ENCODE assay signal across 1 cellular context in genomic region chrX:140766024-140766611, GRCh38.
TF ChIP-seq lines count a peak whose summit lies in the region.

No MANE protein-coding gene starts in this region.

TF ChIP-seq in GM23338, 12 proteins besides CTCF, POLR2A, EP300 and RAD21 (continued from another document):
- TF ChIP-seq ETS1 (IDR thresholded peaks at IDR 0.05) = no peak
- TF ChIP-seq EZH2phosphoT487 (IDR thresholded peaks at IDR 0.05; ENCODE audit: unreplicated experiment) = no peak
- no peak for TF ChIP-seq CREB1 (CRISPR knock-in tag; IDR thresholded peaks at IDR 0.05; ENCODE audit: low read depth)
- no peak for TF ChIP-seq EZH2 (IDR thresholded peaks at IDR 0.05; ENCODE audit: low read depth, unreplicated experiment)
